ENCODE assay signal across 9 cellular contexts in the genomic region with DNA sequence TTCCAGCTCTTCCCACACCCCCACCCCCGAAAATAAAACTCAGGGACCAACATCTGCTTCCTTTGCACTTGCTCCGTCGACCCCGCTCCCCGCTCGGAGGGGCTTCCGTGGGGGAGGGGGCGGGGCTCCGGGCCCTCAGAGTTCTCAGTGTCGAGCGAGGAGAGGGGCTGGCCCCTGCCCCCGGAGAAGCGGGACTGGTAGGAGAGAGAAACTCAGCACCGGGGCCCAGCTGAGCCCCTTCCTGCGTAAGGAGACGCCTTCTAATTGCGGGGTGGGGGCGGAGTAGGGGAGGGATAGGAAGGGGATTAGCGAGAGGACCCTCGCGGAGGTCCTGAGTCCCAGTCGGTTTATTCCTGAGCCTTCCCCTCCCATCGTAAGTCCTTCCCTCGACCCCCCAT. TPM values are rescaled to one million over a fixed set of nuclear protein-coding genes. Genes with fewer than 3 reads are reported as not detected.
DNase-seq lines count a peak whose midpoint lies in the region; ATAC-seq and TF ChIP-seq lines count a peak whose summit lies in the region.
"Had no signal": no experiment of that assay in that cellular context is flagged by ENCODE, and none has a peak within 500 bp of the region (broad histone marks: within the 10 kb centered on the region; RNA-seq: fewer than 3 reads in every experiment).

No MANE protein-coding gene starts in this region.

- peak overlapping the region; percentile 65 for H3K4me2 ChIP-seq in Karpas-422 (ENCODE audit: low read depth, low read length, poor library complexity, severe bottlenecking)
- H3K4me2 ChIP-seq in neuronal stem cell (ENCODE audit: insufficient read depth, low read length, poor library complexity, severe bottlenecking) = peak overlapping the region; percentile 79

- ATAC-seq in CD8-positive, alpha-beta T cell = peak; percentile 32
- ATAC-seq in effector memory CD8-positive, alpha-beta T cell (replicated peaks) = peak; percentile 9
- ATAC-seq in omental fat pad (ENCODE audit: low FRiP score) (no peak), GM21526 (IDR thresholded peaks at IDR 0.05; ENCODE audit: low FRiP score, unreplicated experiment) (no peak)

- WGBS in neuronal stem cell (ENCODE audit: extremely low coverage in 2 of 2, insufficient read length in 2 of 2, insufficient replicate concordance in 1 of 2), 2 donors = no CpG with 5 or more reads among the region's 24 CpGs

- H4K91ac ChIP-seq in neuronal stem cell (ENCODE audit: low read depth, low read length, poor library complexity) = no peak overlapping the region

- H3K4me3 Mint-ChIP-seq in CD8-positive, alpha-beta T cell = peak overlapping the region; percentile 84
- H3K4me3 Mint-ChIP-seq in effector memory CD8-positive, alpha-beta T cell = peak overlapping the region; percentile 74 to 86

- peaks cover 9% of the 10 kb centered on the region for H3K4me1 Mint-ChIP-seq in CD8-positive, alpha-beta T cell (ENCODE audit: low read depth)
- H3K4me1 Mint-ChIP-seq in effector memory CD8-positive, alpha-beta T cell (ENCODE audit: low read depth in 2 of 2) = peaks cover 13% of the 10 kb centered on the region in 2 donors

- POLR2A ChIA-PET in CD8-positive, alpha-beta T cell (lab: Charles Lee) = no interaction called here

- H3K27me3 ChIP-seq in CD8-positive, alpha-beta T cell (ENCODE audit: insufficient read depth, low read length) = no peaks in the 10 kb centered on the region
- H3K27me3 ChIP-seq in Karpas-422 (ENCODE audit: low read length) (no peaks in the 10 kb centered on the region), neuronal stem cell (ENCODE audit: control insufficient read depth in 3 of 3, insufficient read depth in 3 of 3, low read depth in 1 of 3, low read length in 3 of 3) (peaks cover 0 to 34% (median 18%) of the 10 kb centered on the region in 3 experiments)

- no peak overlapping the region for H2BK120ac ChIP-seq in neuronal stem cell (ENCODE audit: low read depth, low read length)

- H3K9me3 Mint-ChIP-seq in CD8-positive, alpha-beta T cell = no peaks in the 10 kb centered on the region
- no peaks in the 10 kb centered on the region for H3K9me3 Mint-ChIP-seq in effector memory CD8-positive, alpha-beta T cell

- TF ChIP-seq CTCF in CD8-positive, alpha-beta T cell (IDR thresholded peaks at IDR 0.05) = no peak
- no peak for TF ChIP-seq CTCF in omental fat pad (IDR thresholded peaks at IDR 0.05)

- H3K23ac ChIP-seq in neuronal stem cell (ENCODE audit: low read depth, low read length, poor library complexity) = no peak overlapping the region

- H3K9me2 ChIP-seq in Karpas-422 (replicated peaks; ENCODE audit: insufficient read depth, low read length) = no peaks in the 10 kb centered on the region

- H3K4me1 ChIP-seq in CD8-positive, alpha-beta T cell (ENCODE audit: insufficient read depth, low read length) = peaks cover 9% of the 10 kb centered on the region
- H3K4me1 ChIP-seq in Karpas-422 (ENCODE audit: low read length) (peaks cover 22% of the 10 kb centered on the region), neuronal stem cell (ENCODE audit: control insufficient read depth in 2 of 2, insufficient read depth in 1 of 2, low read depth in 1 of 2, low read length in 2 of 2) (peaks cover 24 to 32% of the 10 kb centered on the region in 2 donors)

- H3K9me3 ChIP-seq in CD8-positive, alpha-beta T cell (ENCODE audit: low read length) = no peaks in the 10 kb centered on the region
- H3K9me3 ChIP-seq in Karpas-422 (ENCODE audit: low read length) (no peaks in the 10 kb centered on the region), neuronal stem cell (replicated peaks in 1 of 2; ENCODE audit: control insufficient read depth in 2 of 2, insufficient read depth in 1 of 2, low read depth in 1 of 2, low read length in 2 of 2) (no peaks in the 10 kb centered on the region)

- no peaks in the 10 kb centered on the region for H4K20me1 ChIP-seq in Karpas-422 (ENCODE audit: insufficient read depth, low read depth, low read length)

- peak overlapping the region; percentile 25 for H3K27ac Mint-ChIP-seq in CD8-positive, alpha-beta T cell
- H3K27ac Mint-ChIP-seq in effector memory CD8-positive, alpha-beta T cell = peak overlapping the region; percentile 1 to 61

- no peaks in the 10 kb centered on the region for H3K79me2 ChIP-seq in Karpas-422 (ENCODE audit: low read length)

- H4K8ac ChIP-seq in neuronal stem cell (ENCODE audit: low read depth, low read length) = no peak overlapping the region

- H3K36me3 ChIP-seq in CD8-positive, alpha-beta T cell (ENCODE audit: insufficient read depth, low read length) = no peaks in the 10 kb centered on the region
- H3K36me3 ChIP-seq in Karpas-422 (ENCODE audit: insufficient read depth, low read length) (no peaks in the 10 kb centered on the region), neuronal stem cell (replicated peaks in 1 of 2; ENCODE audit: control insufficient read depth in 2 of 2, insufficient read depth in 2 of 2, low read length in 2 of 2) (no peaks in the 10 kb centered on the region)

- no peak overlapping the region for H2BK12ac ChIP-seq in neuronal stem cell (ENCODE audit: low read length)

- H3K14ac ChIP-seq in neuronal stem cell (ENCODE audit: low read length) = no peak overlapping the region

- peak overlapping the region; percentile 54 for H3K9ac ChIP-seq in Karpas-422 (ENCODE audit: low read length)
- H3K9ac ChIP-seq in neuronal stem cell (ENCODE audit: low read depth, low read length, poor library complexity) = no peak overlapping the region

- no peak overlapping the region for H2AK5ac ChIP-seq in neuronal stem cell (ENCODE audit: low read depth, low read length)

- no peak overlapping the region for H3K27ac ChIP-seq in CD8-positive, alpha-beta T cell (ENCODE audit: low read depth, low read length)
- H3K27ac ChIP-seq in Karpas-422 (ENCODE audit: low read length) = no peak overlapping the region
- no peak overlapping the region for H3K27ac ChIP-seq in neuronal stem cell (replicated peaks; ENCODE audit: low read length)

- H3K79me1 ChIP-seq in neuronal stem cell (ENCODE audit: low read depth, low read length) = no peaks in the 10 kb centered on the region

- H2AFZ ChIP-seq in Karpas-422 (ENCODE audit: low read length) = no peak overlapping the region
- peak overlapping the region; percentile 66 for H2AFZ ChIP-seq in neuronal stem cell (ENCODE audit: low read length)

- no peak overlapping the region for H3K4ac ChIP-seq in neuronal stem cell (ENCODE audit: low read length)

- H3K4me3 ChIP-seq in CD8-positive, alpha-beta T cell (ENCODE audit: low read depth, low read length) = peak overlapping the region; percentile 58
- H3K4me3 ChIP-seq in Karpas-422 (ENCODE audit: low read length) (peak overlapping the region; percentile 48), neuronal stem cell (ENCODE audit: low read length in 2 of 2) (peak overlapping the region in 1 of 2 donors; percentile 66)

- CTCF ChIA-PET in CD8-positive, alpha-beta T cell (lab: Charles Lee) = no interaction called here

- no peak overlapping the region for H2BK15ac ChIP-seq in neuronal stem cell (ENCODE audit: low read length)

- intact Hi-C loops in CD8-positive, alpha-beta T cell (cut with DNase I, micrococcal nuclease) = no loop called here

- no peak overlapping the region for H2BK5ac ChIP-seq in neuronal stem cell (ENCODE audit: low read length)

- peak overlapping the region; percentile 87 for H3K18ac ChIP-seq in neuronal stem cell (ENCODE audit: low read length)

- DNase-seq in CD8-positive, alpha-beta T cell = peak in 2 of 7 experiments; percentile 12 to 54
- DNase-seq in Karpas-422 = no peak
- no peak for DNase-seq in effector memory CD8-positive, alpha-beta T cell
- no peak for DNase-seq in neuronal stem cell (ENCODE audit: low spot score)
- no peak for DNase-seq in omental fat pad (ENCODE audit: low spot score)
- DNase-seq in DMS 273 treated with DMSO at 0.1 percent for 48 hours (lab: John Stamatoyannopoulos, UW) = no peak
- no peak for DNase-seq in Kasumi-1 (lab: John Stamatoyannopoulos, UW)
- DNase-seq: GDM1 had no signal

- H3K27me3 Mint-ChIP-seq in CD8-positive, alpha-beta T cell (ENCODE audit: low read depth) = peaks cover 25% of the 10 kb centered on the region
- peaks cover 26 to 69% of the 10 kb centered on the region in 2 donors for H3K27me3 Mint-ChIP-seq in effector memory CD8-positive, alpha-beta T cell

- no peaks in the 10 kb centered on the region for H3K36me3 Mint-ChIP-seq in CD8-positive, alpha-beta T cell
- no peaks in the 10 kb centered on the region for H3K36me3 Mint-ChIP-seq in effector memory CD8-positive, alpha-beta T cell (ENCODE audit: insufficient read depth)

RNA-seq across cellular contexts. Expression of a gene that starts 22.3 kb away (rescaled TPM):
- total RNA-seq in CD8-positive, alpha-beta T cell = not detected
- not detected in 2 replicates for total RNA-seq in Karpas-422 (2014; rRNA removed; shearing (Covaris generic); ENCODE audit: low replicate concordance)
- 0.01 TPM for polyA plus RNA-seq in neuronal stem cell (2013, experiment 1 of 2)
- polyA plus RNA-seq in neuronal stem cell (2013, experiment 2 of 2) = not detected
- total RNA-seq in omental fat pad = not detected

RNA-seq across cellular contexts. Expression of a gene that starts 32.5 kb away (rescaled TPM):
- under 1 TPM in 1 of 2 experiments, not detected in 1; 0.08 TPM for total RNA-seq in CD8-positive, alpha-beta T cell
- total RNA-seq in Karpas-422 (2014; rRNA removed; shearing (Covaris generic); ENCODE audit: low replicate concordance) = 0.34 and 1.2 TPM in 2 replicates
- polyA plus RNA-seq in neuronal stem cell (2013, experiment 1 of 2) = 1.5 TPM
- 1.5 TPM for polyA plus RNA-seq in neuronal stem cell (2013, experiment 2 of 2)
- not detected for total RNA-seq in omental fat pad

RNA-seq across cellular contexts. Expression of a gene that starts 32.8 kb away (rescaled TPM):
- under 1 TPM; 0.64 to 0.84 TPM for total RNA-seq in CD8-positive, alpha-beta T cell
- total RNA-seq in Karpas-422 (2014; rRNA removed; shearing (Covaris generic); ENCODE audit: low replicate concordance) = 55.0 and 56.8 TPM in 2 replicates
- 25.5 TPM for polyA plus RNA-seq in neuronal stem cell (2013, experiment 1 of 2)
- 24.5 TPM for polyA plus RNA-seq in neuronal stem cell (2013, experiment 2 of 2)
- total RNA-seq in omental fat pad = 1 to 10 TPM in 1 of 4 donors, under 1 TPM in 2, not detected in 1; 0.84 to 7.9 (median 0.94) TPM

RNA-seq across cellular contexts. Expression of a gene that starts 46.5 kb away (rescaled TPM):
- 10 to 100 TPM; 19.6 to 26.8 TPM for total RNA-seq in CD8-positive, alpha-beta T cell
- 59.0 and 157 TPM in 2 replicates for total RNA-seq in Karpas-422 (2014; rRNA removed; shearing (Covaris generic); ENCODE audit: low replicate concordance)
- polyA plus RNA-seq in neuronal stem cell (2013, experiment 1 of 2) = 110 TPM
- polyA plus RNA-seq in neuronal stem cell (2013, experiment 2 of 2) = 110 TPM
- 10 to 100 TPM; 57.0 to 88.1 (median 74.7) TPM for total RNA-seq in omental fat pad

Comparison
In these comparisons a context has a peak if more than half of its experiments do, and no peak if none do; other contexts are left out.
1. ATAC-seq: peak in CD8-positive, alpha-beta T cell (single experiment) and effector memory CD8-positive, alpha-beta T cell (single experiment); none in omental fat pad (single experiment) and GM21526 (single experiment).